In genomic region chr9:81108821-81109220, GRCh38 we compare ENCODE assay signal across 20 cellular contexts.
A peak's percentile ranks its signal among the peaks of the same experiment; 100 is the strongest.
DNase-seq lines count a peak whose midpoint lies in the region; ATAC-seq, FAIRE-seq and TF ChIP-seq lines count a peak whose summit lies in the region.
"Had no signal": no experiment of that assay in that cellular context is flagged by ENCODE, and none has a peak within 500 bp of the region (broad histone marks: within the 10 kb centered on the region; RNA-seq: fewer than 3 reads in every experiment).

No MANE protein-coding gene starts in this region.

- H3K79me1 ChIP-seq in mesenchymal stem cell (replicated peaks; ENCODE audit: low read length, poor library complexity, severe bottlenecking), result no peaks in the 10 kb centered on the region

- no peak overlapping the region for H2AFZ ChIP-seq in mesenchymal stem cell (ENCODE audit: low read depth, low read length)

- no peak overlapping the region for H2BK120ac ChIP-seq in mesenchymal stem cell (ENCODE audit: low read depth, low read length)

- H3K4me3 ChIP-seq in A549 (no peak overlapping the region), mesenchymal stem cell (ENCODE audit: insufficient read depth in 1 of 2, low read depth in 1 of 2, low read length in 2 of 2) (no peak overlapping the region)
- H3K4me3 ChIP-seq: BLaER1 treated with 17β-estradiol and CSF1 and Interleukin-3, amounts not matched to agents 10 nM and 100 nM; SK-N-MC had no signal

- in situ Hi-C loops in SK-MEL-5 (cut with HindIII; ENCODE audit: low pct_unique_long_range_greater_than_20kb, low sequenced_read_pairs), result no loop called here

- H3K9ac ChIP-seq in mesenchymal stem cell (ENCODE audit: low read length), result no peak overlapping the region
- H3K9ac ChIP-seq: BLaER1 treated with 17β-estradiol and CSF1 and Interleukin-3, amounts not matched to agents 10 nM and 100 nM had no signal

- no peak overlapping the region for H2BK5ac ChIP-seq in mesenchymal stem cell (ENCODE audit: low read depth, low read length, poor library complexity, severe bottlenecking)

- no peak for TF ChIP-seq CTCF in A549 (IDR thresholded peaks at IDR 0.05)
- no peak for TF ChIP-seq CTCF in foreskin keratinocyte (conservative IDR thresholded peaks at IDR 0.05)

- H3K18ac ChIP-seq in mesenchymal stem cell (ENCODE audit: low read depth in 1 of 2, low read length in 2 of 2), result no peak overlapping the region

- no peak overlapping the region for H3K14ac ChIP-seq in mesenchymal stem cell (ENCODE audit: low read length in 2 of 2)

- H3K9me3 ChIP-seq in A549, result no peaks in the 10 kb centered on the region
- H3K9me3 ChIP-seq in mesenchymal stem cell (ENCODE audit: control insufficient read depth, low read length), result no peaks in the 10 kb centered on the region

- FAIRE-seq in A549 (lab: Jason Lieb, UNC), result no peak
- FAIRE-seq: G401.6 had no signal

- H4K8ac ChIP-seq in mesenchymal stem cell (ENCODE audit: low read length), result no peak overlapping the region

- CTCF ChIA-PET in A549 (lab: Yijun Ruan, JAX), result no interaction called here

- no peak for TF ChIP-seq RAD21 in A549 (conservative IDR thresholded peaks at IDR 0.05 in 1 of 2, IDR thresholded peaks at IDR 0.05 in 1 of 2)

- peaks cover 14% of the 10 kb centered on the region; the same call in 2 of the 3 replicates for H3K4me1 ChIP-seq in A549
- peaks cover 8% of the 10 kb centered on the region for H3K4me1 ChIP-seq in foreskin keratinocyte
- no peaks in the 10 kb centered on the region for H3K4me1 ChIP-seq in mesenchymal stem cell (ENCODE audit: control insufficient read depth, insufficient read depth, low read depth, low read length)

- peak overlapping the region; percentile 4; the same call in 1 of the 3 replicates for H3K4me2 ChIP-seq in A549
- no peak overlapping the region for H3K4me2 ChIP-seq in mesenchymal stem cell (ENCODE audit: low read length, poor library complexity, severe bottlenecking)

- H2BK12ac ChIP-seq in mesenchymal stem cell (ENCODE audit: low read length in 2 of 2), result no peak overlapping the region

- H3K27ac ChIP-seq in A549 (no peak overlapping the region), foreskin keratinocyte (no peak overlapping the region), mesenchymal stem cell (ENCODE audit: low read length, poor library complexity, severe bottlenecking) (no peak overlapping the region)
- H3K27ac ChIP-seq: BLaER1 treated with 17β-estradiol and CSF1 and Interleukin-3, amounts not matched to agents 10 nM and 100 nM; SK-N-MC had no signal

- WGBS in A549 (ENCODE audit: missing lambda C conversion rate), result 89% methylated on average over 1 of the region's 1 CpG
- 100% methylated on average over 1 of the region's 1 CpG for WGBS in mesenchymal stem cell

- POLR2A ChIA-PET in A549 (lab: Yijun Ruan, JAX), result no interaction called here

- H3K23ac ChIP-seq in mesenchymal stem cell (ENCODE audit: low read length in 2 of 2), result no peak overlapping the region

- no peak overlapping the region for H2AK5ac ChIP-seq in mesenchymal stem cell (ENCODE audit: low read length, severe bottlenecking)

- TF ChIP-seq POLR2A in A549 (IDR thresholded peaks at IDR 0.05; ENCODE audit: low read length), result no peak

- ATAC-seq in A549 (no peak), foreskin keratinocyte (peak; percentile 85), HG03460 (IDR thresholded peaks at IDR 0.05; ENCODE audit: unreplicated experiment) (no peak)
- ATAC-seq: CD8-positive, alpha-beta T cell; Right ventricle myocardium inferior had no signal

- no peaks in the 10 kb centered on the region for H3K36me3 ChIP-seq in mesenchymal stem cell (ENCODE audit: control insufficient read depth in 1 of 2, insufficient read depth in 2 of 2, low read depth in 1 of 2, low read length in 2 of 2)
- H3K36me3 ChIP-seq: BLaER1 treated with 17β-estradiol and CSF1 and Interleukin-3, amounts not matched to agents 10 nM and 100 nM had no signal

- H3K4ac ChIP-seq in mesenchymal stem cell (ENCODE audit: low read depth in 1 of 2, low read length in 2 of 2), result no peak overlapping the region

- no peak for TF ChIP-seq EP300 in A549 (IDR thresholded peaks at IDR 0.05)

- no peak overlapping the region for H4K91ac ChIP-seq in mesenchymal stem cell (ENCODE audit: low read length)

- H3K27me3 ChIP-seq in foreskin keratinocyte, result no peaks in the 10 kb centered on the region
- no peaks in the 10 kb centered on the region for H3K27me3 ChIP-seq in mesenchymal stem cell (ENCODE audit: control insufficient read depth in 1 of 2, insufficient read depth in 1 of 2, low read length in 2 of 2)

- no peak overlapping the region for H2BK15ac ChIP-seq in mesenchymal stem cell (ENCODE audit: low read depth, poor library complexity, severe bottlenecking)

- DNase-seq in A549 (ENCODE audit: low read depth in 1 of 2, low spot score in 1 of 2) (no peak), NCI-H226 (peak; percentile 50), SK-MEL-5 (ENCODE audit: low read depth, low spot score) (peak; percentile 16), foreskin keratinocyte (peak in 1 of 2 donors; percentile 72), mesenchymal stem cell (no peak), superior temporal gyrus (ENCODE audit: extremely low spot score) (no peak), NCI-H2196 (lab: John Stamatoyannopoulos, UW; ENCODE audit: unreplicated experiment) (no peak)
- DNase-seq: CD8-positive, alpha-beta T cell; DMS79; GOT3; KG1; NCI-H1417; NCI-H187; NCI-H345; NCI-H524 treated with DMSO at 0.1 percent for 48 hours had no signal

TF ChIP-seq in A549, 52 proteins besides CTCF, POLR2A, EP300 and RAD21:
- TF ChIP-seq ESRRA (IDR thresholded peaks at IDR 0.05; ENCODE audit: borderline replicate concordance, low read length), result no peak
- TF ChIP-seq RFX5 (IDR thresholded peaks at IDR 0.05), result no peak
- TF ChIP-seq HDAC2 (IDR thresholded peaks at IDR 0.05), result no peak
- no peak for TF ChIP-seq FOSB (CRISPR knock-in tag; IDR thresholded peaks at IDR 0.05)
- TF ChIP-seq JUNB (IDR thresholded peaks at IDR 0.05), result no peak
- TF ChIP-seq TFCP2L1 (CRISPR knock-in tag; IDR thresholded peaks at IDR 0.05), result no peak
- TF ChIP-seq ZSCAN20 (CRISPR knock-in tag; IDR thresholded peaks at IDR 0.05), result no peak

Comparison
In these comparisons a context has a peak if more than half of its experiments do, and no peak if none do; other contexts are left out.
1. DNase-seq: peak in NCI-H226 (single experiment) and SK-MEL-5 (single experiment); none in A549 (0 of 2), mesenchymal stem cell (single experiment), superior temporal gyrus (single experiment) and NCI-H2196 (single experiment).